Comparison of ENCODE assay signal across 8 cellular contexts in genomic region chr11:62646825-62647608, GRCh38. TPM values are rescaled to one million over a fixed set of nuclear protein-coding genes. Genes with fewer than 3 reads are reported as not detected.
DNase-seq lines count a peak whose midpoint lies in the region; ATAC-seq and TF ChIP-seq lines count a peak whose summit lies in the region.

No MANE protein-coding gene starts in this region.

- H3K9me2 ChIP-seq in MM.1S (replicated peaks; ENCODE audit: insufficient read depth, low read length), result no peaks in the 10 kb centered on the region

- H3K36me3 ChIP-seq in CD4-positive, alpha-beta memory T cell (ENCODE audit: insufficient read depth, low read length), result peaks cover 22% of the 10 kb centered on the region
- H3K36me3 ChIP-seq in MM.1S (replicated peaks; ENCODE audit: insufficient read depth, low read length) (0 out of 2 replicates have a peak, but pooled peaks cover 8% of the 10 kb centered on the region), neuron (ENCODE audit: insufficient read depth, low read length) (peaks cover 36% of the 10 kb centered on the region)
- peaks cover 22% of the 10 kb centered on the region for H3K36me3 ChIP-seq in effector memory CD4-positive, alpha-beta T cell (ENCODE audit: control insufficient read depth, insufficient read depth, low read length)

- no peaks in the 10 kb centered on the region for H3K27me3 Mint-ChIP-seq in CD4-positive, alpha-beta memory T cell

- DNase-seq in CD4-positive, alpha-beta memory T cell, result no peak
- DNase-seq in MM.1S, result no peak
- DNase-seq in effector memory CD4-positive, alpha-beta T cell, result no peak
- DNase-seq in stimulated activated CD4-positive, alpha-beta T cell treated with anti-CD3 and anti-CD28 coated beads, Interleukin-4, amount 100 ng/mL, for 1 hour, result no peak

- H3K9me3 ChIP-seq in CD4-positive, alpha-beta memory T cell (ENCODE audit: control insufficient read depth in 1 of 2, low read length in 2 of 2), result no peaks in the 10 kb centered on the region
- H3K9me3 ChIP-seq in MM.1S (replicated peaks; ENCODE audit: insufficient read depth, low read length) (no peaks in the 10 kb centered on the region), neuron (ENCODE audit: low read length) (no peaks in the 10 kb centered on the region)
- no peaks in the 10 kb centered on the region for H3K9me3 ChIP-seq in effector memory CD4-positive, alpha-beta T cell (ENCODE audit: control insufficient read depth, low read length)

- peaks cover 66% of the 10 kb centered on the region for H3K79me2 ChIP-seq in MM.1S (ENCODE audit: low read length)

- H3K9ac ChIP-seq in MM.1S (ENCODE audit: low read length), result no peak overlapping the region

- intact Hi-C loops in CD4-positive, alpha-beta memory T cell (cut with micrococcal nuclease), result loop anchor here (1.0 to 2.0 kb wide), 5 partner anchors 18 to 62 kb away; partner anchors contain the start of genes C11orf98, CSKMT, EML3 and TUT1

- peak overlapping the region; percentile 36; the same call in 1 of the 2 replicates for H3K4me2 ChIP-seq in MM.1S (ENCODE audit: low read depth, low read length)

- no peak for ATAC-seq in HG02588 (IDR thresholded peaks at IDR 0.05; ENCODE audit: unreplicated experiment)
- no peak for ATAC-seq in HG03196 (IDR thresholded peaks at IDR 0.05; ENCODE audit: unreplicated experiment)
- ATAC-seq in HG03175 (IDR thresholded peaks at IDR 0.05; ENCODE audit: unreplicated experiment), result no peak

- TF ChIP-seq CTCF in MM.1S (IDR thresholded peaks at IDR 0.05; ENCODE audit: low read length), result no peak

- POLR2A ChIA-PET in CD4-positive, alpha-beta memory T cell (lab: Charles Lee; ENCODE audit: partially characterized antibody), result interaction anchor here (0.6 to 11.8 kb wide), 38 partner anchors 8 to 235 kb away, joined by 3 to 162 read pairs (median 8); partner anchors contain the start of genes B3GAT3, BSCL2, C11orf98 and CSKMT

- peaks cover 41% of the 10 kb centered on the region for H3K4me1 ChIP-seq in CD4-positive, alpha-beta memory T cell (ENCODE audit: insufficient read depth, low read length)
- H3K4me1 ChIP-seq in MM.1S (ENCODE audit: low read length), result peaks cover 9% of the 10 kb centered on the region
- H3K4me1 ChIP-seq in effector memory CD4-positive, alpha-beta T cell (ENCODE audit: control insufficient read depth, insufficient read depth, low read length, poor library complexity, severe bottlenecking), result peaks cover 12% of the 10 kb centered on the region
- peaks cover 18% of the 10 kb centered on the region for H3K4me1 ChIP-seq in neuron (ENCODE audit: insufficient read depth, low read length)

- H3K27ac ChIP-seq in CD4-positive, alpha-beta memory T cell (ENCODE audit: low read depth, low read length), result peak overlapping the region; percentile 92
- H3K27ac ChIP-seq in MM.1S (ENCODE audit: low read length), result peak overlapping the region; percentile 4; the same call in 1 of the 2 replicates
- H3K27ac ChIP-seq in effector memory CD4-positive, alpha-beta T cell (ENCODE audit: insufficient read depth, low read length, poor library complexity, severe bottlenecking), result peak overlapping the region; percentile 6

- no peak overlapping the region for H2AFZ ChIP-seq in MM.1S (ENCODE audit: low read length)
- H2AFZ ChIP-seq in neuron (ENCODE audit: low read depth, low read length), result no peak overlapping the region

- CTCF ChIA-PET in CD4-positive, alpha-beta memory T cell (lab: Charles Lee; ENCODE audit: partially characterized antibody), result interaction anchor here (1.0 to 2.1 kb wide), 5 partner anchors 9 to 56 kb away, joined by 3 to 7 read pairs (median 3); partner anchors contain the start of gene TUT1

- peak overlapping the region in 1 of 2 donors; percentile 55 for H3K4me3 ChIP-seq in CD4-positive, alpha-beta memory T cell (ENCODE audit: low read length in 2 of 2)
- H3K4me3 ChIP-seq in MM.1S (ENCODE audit: low read length) (no peak overlapping the region), neuron (ENCODE audit: low read length) (peak overlapping the region; percentile 13)
- H3K4me3 ChIP-seq in effector memory CD4-positive, alpha-beta T cell (ENCODE audit: insufficient read depth, low read depth, low read length, poor library complexity, severe bottlenecking), result no peak overlapping the region

- peaks cover 0 to 32% of the 10 kb centered on the region in 2 donors for H3K36me3 Mint-ChIP-seq in CD4-positive, alpha-beta memory T cell

- no peaks in the 10 kb centered on the region for H4K20me1 ChIP-seq in MM.1S (ENCODE audit: insufficient read depth, low read length)

- H3K27ac Mint-ChIP-seq in CD4-positive, alpha-beta memory T cell, result peak overlapping the region; percentile 84 to 99 (median 97)

- peak overlapping the region; percentile 93 to 99 (median 95) for H3K4me3 Mint-ChIP-seq in CD4-positive, alpha-beta memory T cell

- H3K9me3 Mint-ChIP-seq in CD4-positive, alpha-beta memory T cell, result no peaks in the 10 kb centered on the region

- H3K27me3 ChIP-seq in CD4-positive, alpha-beta memory T cell (ENCODE audit: insufficient read depth, low read length), result no peaks in the 10 kb centered on the region
- no peaks in the 10 kb centered on the region for H3K27me3 ChIP-seq in MM.1S (replicated peaks; ENCODE audit: insufficient read depth, low read length)
- no peaks in the 10 kb centered on the region for H3K27me3 ChIP-seq in effector memory CD4-positive, alpha-beta T cell (replicated peaks; ENCODE audit: control insufficient read depth, insufficient read depth, low read length, poor library complexity, severe bottlenecking)
- no peaks in the 10 kb centered on the region for H3K27me3 ChIP-seq in neuron (ENCODE audit: insufficient read depth, low read length)

- peaks cover 5% of the 10 kb centered on the region; the same call in 1 of the 2 replicates for H3F3A ChIP-seq in MM.1S (ENCODE audit: insufficient read depth, low read length)

- peaks cover 14 to 51% (median 29%) of the 10 kb centered on the region in 4 donors for H3K4me1 Mint-ChIP-seq in CD4-positive, alpha-beta memory T cell

RNA-seq across cellular contexts. Expression of gene GANAB, which starts 0.6 kb away (rescaled TPM):
- total RNA-seq in CD4-positive, alpha-beta memory T cell, result 100 to 1,000 TPM; 260 to 262 TPM
- 100 to 1,000 TPM; 122 to 142 TPM for polyA plus RNA-seq in CD4-positive, alpha-beta memory T cell

RNA-seq across cellular contexts. Expression of gene INTS5, which starts 6.1 kb away (rescaled TPM):
- total RNA-seq in CD4-positive, alpha-beta memory T cell, result 10 to 100 TPM; 32.2 to 34.3 TPM
- 10 to 100 TPM; 23.7 to 39.4 TPM for polyA plus RNA-seq in CD4-positive, alpha-beta memory T cell

RNA-seq across cellular contexts. Expression of gene C11orf98, which starts 18.0 kb away (rescaled TPM):
- total RNA-seq in CD4-positive, alpha-beta memory T cell, result 10 to 100 TPM; 48.9 to 53.1 TPM
- polyA plus RNA-seq in CD4-positive, alpha-beta memory T cell, result 10 to 100 TPM; 77.8 to 94.9 TPM

RNA-seq across cellular contexts. Expression of gene CSKMT, which starts 18.1 kb away (rescaled TPM):
- 10 to 100 TPM; 31.4 to 32.3 TPM for total RNA-seq in CD4-positive, alpha-beta memory T cell
- polyA plus RNA-seq in CD4-positive, alpha-beta memory T cell, result 1 to 10 TPM; 3.0 to 3.8 TPM

RNA-seq across cellular contexts. Expression of gene UQCC3, which starts 24.5 kb away (rescaled TPM):
- 1 to 10 TPM; 7.2 to 8.5 TPM for total RNA-seq in CD4-positive, alpha-beta memory T cell
- polyA plus RNA-seq in CD4-positive, alpha-beta memory T cell, result 10 to 100 TPM; 10.7 to 12.1 TPM

Comparison
In these comparisons a context has a peak if more than half of its experiments do, and no peak if none do; other contexts are left out.
1. H3K27ac ChIP-seq: peak in every context shown above with its lines; median percentile 92 in CD4-positive, alpha-beta memory T cell; 6 in effector memory CD4-positive, alpha-beta T cell; 4 in MM.1S.